Comparison of ENCODE assay signal across 8 cellular contexts in genomic region chr10:72321248-72322029, GRCh38. TPM values are rescaled to one million over a fixed set of nuclear protein-coding genes. Genes with fewer than 3 reads are reported as not detected.
DNase-seq lines count a peak whose midpoint lies in the region; TF ChIP-seq lines count a peak whose summit lies in the region.

No MANE protein-coding gene starts in this region.

- CTCF ChIA-PET in Caco-2 (lab: Charles Lee): interaction anchor here (0.6 to 2.7 kb wide), 10 partner anchors 13 to 273 kb away, joined by 4 to 17 read pairs (median 6); partner anchors contain the start of genes ANAPC16 and ASCC1

- peaks cover 49% of the 10 kb centered on the region for H3K4me1 Mint-ChIP-seq in Caco-2 (ENCODE audit: low read depth, unreplicated experiment)

- H3K4me1 ChIP-seq in Caco-2 (peaks cover 44% of the 10 kb centered on the region), OCI-LY1 (ENCODE audit: insufficient read depth, low read length, severe bottlenecking) (peaks cover 74% of the 10 kb centered on the region), endocrine pancreas (ENCODE audit: control insufficient read depth, insufficient read depth, low read length) (no peaks in the 10 kb centered on the region), parathyroid adenoma (peaks cover 40% of the 10 kb centered on the region)

- no peaks in the 10 kb centered on the region for H3K36me3 ChIP-seq in Caco-2 (ENCODE audit: control insufficient read depth, insufficient read depth, low read length)
- no peaks in the 10 kb centered on the region for H3K36me3 ChIP-seq in OCI-LY1 (ENCODE audit: insufficient read depth, low read length)
- H3K36me3 ChIP-seq in endocrine pancreas (ENCODE audit: control insufficient read depth, insufficient read depth, low read length): no peaks in the 10 kb centered on the region
- no peaks in the 10 kb centered on the region for H3K36me3 ChIP-seq in parathyroid adenoma (ENCODE audit: control insufficient read depth, insufficient read depth, low read length)

- H3K4me3 ChIP-seq in Caco-2 (ENCODE audit: low read depth, low read length) (no peak overlapping the region), OCI-LY1 (ENCODE audit: low read depth, low read length, poor library complexity, severe bottlenecking) (peak overlapping the region; percentile 55), endocrine pancreas (ENCODE audit: control insufficient read depth, insufficient read depth, low read length) (no peak overlapping the region), parathyroid adenoma (ENCODE audit: low read depth, low read length) (no peak overlapping the region)

- intact Hi-C loops in Caco-2 (cut with micrococcal nuclease; ENCODE audit: unreplicated experiment): loop anchor here (1.0 kb wide), 3 partner anchors 44 to 61 kb away; partner anchors contain the start of gene DDIT4

- peaks cover 9% of the 10 kb centered on the region for H3F3A ChIP-seq in OCI-LY1 (ENCODE audit: insufficient read depth, low read length)

- H3K9ac ChIP-seq in OCI-LY1 (ENCODE audit: low read length): peak overlapping the region; percentile 72
- peak overlapping the region; percentile 80 for H3K9ac ChIP-seq in endocrine pancreas (ENCODE audit: control insufficient read depth, insufficient read depth, low read length)
- H3K9ac ChIP-seq in parathyroid adenoma: no peak overlapping the region

- H3K4me2 ChIP-seq in OCI-LY1 (ENCODE audit: low read length) (peak overlapping the region; percentile 66), parathyroid adenoma (ENCODE audit: low read length) (no peak overlapping the region)

- POLR2A ChIA-PET in Caco-2 (lab: Charles Lee): interaction anchor here (0.5 to 4.2 kb wide), 20 partner anchors 10 to 1446 kb away, joined by 3 to 127 read pairs (median 5); partner anchors contain the start of genes ANAPC16, ASCC1, DDIT4 and MCU

- TSS peak; percentile 71 for BruUV-seq in Caco-2 (replicated peaks; lab: Mats Ljungman, UMichigan)

- H3K9me3 ChIP-seq in Caco-2: no peaks in the 10 kb centered on the region
- H3K9me3 ChIP-seq in OCI-LY1 (ENCODE audit: low read length): no peaks in the 10 kb centered on the region
- no peaks in the 10 kb centered on the region for H3K9me3 ChIP-seq in endocrine pancreas (ENCODE audit: control insufficient read depth, low read length)
- no peaks in the 10 kb centered on the region for H3K9me3 ChIP-seq in parathyroid adenoma (ENCODE audit: control insufficient read depth, low read length)

- H3K27ac Mint-ChIP-seq in Caco-2 (ENCODE audit: unreplicated experiment): peak overlapping the region; percentile 99

- H3K9me2 ChIP-seq in OCI-LY1 (ENCODE audit: low read depth, low read length): no peaks in the 10 kb centered on the region

- no peaks in the 10 kb centered on the region for H3K9me3 Mint-ChIP-seq in Caco-2 (ENCODE audit: unreplicated experiment)

- no peaks in the 10 kb centered on the region for H3K27me3 ChIP-seq in Caco-2 (replicated peaks; ENCODE audit: control insufficient read depth, insufficient read depth, low read length)
- no peaks in the 10 kb centered on the region for H3K27me3 ChIP-seq in OCI-LY1 (ENCODE audit: insufficient read depth, low read length)
- no peaks in the 10 kb centered on the region for H3K27me3 ChIP-seq in endocrine pancreas (ENCODE audit: control insufficient read depth, insufficient read depth, low read length)
- H3K27me3 ChIP-seq in parathyroid adenoma (ENCODE audit: control insufficient read depth, insufficient read depth, low read length): no peaks in the 10 kb centered on the region

- peak; percentile 74 to 84 for DNase-seq in Caco-2
- DNase-seq in NCI-H2029 (lab: John Stamatoyannopoulos, UW): no peak
- no peak for DNase-seq in NCI-H2081 treated with DMSO at 0.1 percent for 48 hours (lab: John Stamatoyannopoulos, UW)
- no peak for DNase-seq in nucleus accumbens (lab: John Stamatoyannopoulos, UW)
- no peak for DNase-seq in stimulated activated CD4-positive, alpha-beta T cell treated with anti-CD3 and anti-CD28 coated beads, Interleukin-12 subunit alpha, Interleukin-12 subunit beta, amount 100 ng/mL, for 4 hours

- H3K36me3 Mint-ChIP-seq in Caco-2 (ENCODE audit: insufficient read depth, unreplicated experiment): peaks cover 17% of the 10 kb centered on the region

- H3K27ac ChIP-seq in OCI-LY1 (ENCODE audit: low read depth, low read length, poor library complexity, severe bottlenecking): peak overlapping the region; percentile 100
- H3K27ac ChIP-seq in parathyroid adenoma: peak overlapping the region; percentile 66

- H2AFZ ChIP-seq in OCI-LY1 (ENCODE audit: low read length) (no peak overlapping the region), parathyroid adenoma (no peak overlapping the region)

- H3K4me3 Mint-ChIP-seq in Caco-2 (ENCODE audit: unreplicated experiment): peak overlapping the region; percentile 64

- H3K79me2 ChIP-seq in OCI-LY1 (ENCODE audit: insufficient read depth, low read length): no peaks in the 10 kb centered on the region
- no peaks in the 10 kb centered on the region for H3K79me2 ChIP-seq in parathyroid adenoma

- H4K20me1 ChIP-seq in OCI-LY1 (ENCODE audit: insufficient read depth, low read length): no peaks in the 10 kb centered on the region

- no peaks in the 10 kb centered on the region for H3K27me3 Mint-ChIP-seq in Caco-2 (ENCODE audit: insufficient read depth, unreplicated experiment)

- no peak for TF ChIP-seq CTCF in Caco-2 (IDR thresholded peaks at IDR 0.05; ENCODE audit: insufficient read depth in 1 of 2, low read depth in 1 of 2, low read length in 1 of 2, severe bottlenecking in 1 of 2, unreplicated experiment in 1 of 2)
- no peak for TF ChIP-seq CTCF in OCI-LY1 (IDR thresholded peaks at IDR 0.05; ENCODE audit: low read length)
- TF ChIP-seq CTCF in parathyroid adenoma (IDR thresholded peaks at IDR 0.05): no peak

RNA-seq across cellular contexts. Expression of gene DNAJB12, which starts 33.3 kb away (rescaled TPM):
- 56.0 and 58.1 TPM in 2 replicates for total RNA-seq in Caco-2 (2022)

RNA-seq across cellular contexts. Expression of gene DDIT4, which starts 47.7 kb away (rescaled TPM):
- 152 and 155 TPM in 2 replicates for total RNA-seq in Caco-2 (2022)

Comparison
In these comparisons a context has a peak if more than half of its experiments do, and no peak if none do; other contexts are left out.
1. DNase-seq: peak in Caco-2 (2 of 2); none in NCI-H2029 (single experiment), NCI-H2081 treated with DMSO at 0.1 percent for 48 hours (single experiment), nucleus accumbens (0 of 56) and stimulated activated CD4-positive, alpha-beta T cell treated with anti-CD3 and anti-CD28 coated beads, Interleukin-12 subunit alpha, Interleukin-12 subunit beta, amount 100 ng/mL, for 4 hours (single experiment).